29 cellular contexts compared by ENCODE assay signal in the genomic region with DNA sequence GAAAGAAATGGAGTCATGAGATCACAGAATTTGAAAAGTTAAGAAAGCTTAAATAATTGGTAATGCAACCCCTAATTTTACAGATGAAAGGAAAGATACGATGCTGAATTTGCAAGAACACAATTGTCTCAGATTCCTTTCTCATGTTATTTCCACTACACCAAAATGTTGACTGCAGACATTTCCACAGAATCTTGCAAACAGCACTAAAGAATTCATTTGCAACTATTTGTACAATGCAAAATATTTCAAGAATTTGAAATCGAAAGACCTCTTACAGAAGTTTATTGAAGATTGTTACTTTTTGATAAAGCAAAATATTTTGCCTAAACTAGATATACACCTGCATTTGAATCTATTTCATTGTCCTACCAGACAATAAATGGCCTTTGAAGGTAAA.
A peak's percentile ranks its signal among the peaks of the same experiment; 100 is the strongest.
DNase-seq lines count a peak whose midpoint lies in the region; ATAC-seq and TF ChIP-seq lines count a peak whose summit lies in the region.
"Had no signal": no experiment of that assay in that cellular context is flagged by ENCODE, and none has a peak within 500 bp of the region (broad histone marks: within the 10 kb centered on the region; RNA-seq: fewer than 3 reads in every experiment).

No MANE protein-coding gene starts in this region.

- H3K27ac Mint-ChIP-seq in CD8-positive, alpha-beta memory T cell: no peak overlapping the region
- H3K27ac Mint-ChIP-seq: activated naive CD4-positive, alpha-beta T cell treated with anti-CD3 and anti-CD28 coated beads, Interleukin-2, amount 50 U/mL, for 24 hours; T-helper 17 cell had no signal

- no peak for ATAC-seq in aorta (ENCODE audit: low FRiP score)
- ATAC-seq: PC-3, T-helper 17 cell had no signal

- POLR2A ChIA-PET in CD8-positive, alpha-beta memory T cell (lab: Charles Lee): no interaction called here

- no peaks in the 10 kb centered on the region for H3K36me3 Mint-ChIP-seq in CD8-positive, alpha-beta memory T cell
- H3K36me3 Mint-ChIP-seq: activated naive CD4-positive, alpha-beta T cell treated with anti-CD3 and anti-CD28 coated beads, Interleukin-2, amount 50 U/mL, for 24 hours; naive B cell had no signal

- H3K9ac ChIP-seq in adipocyte (ENCODE audit: low read length): peak overlapping the region; percentile 63

- CTCF ChIA-PET in CD8-positive, alpha-beta memory T cell (lab: Charles Lee): interaction anchor here (1.5 kb wide), 1 partner anchor 15 kb away, joined by 4 read pairs; no protein-coding TSS in a partner anchor

- no peaks in the 10 kb centered on the region for H3K36me3 ChIP-seq in adipocyte (ENCODE audit: control insufficient read depth, insufficient read depth, low read length, severe bottlenecking)
- no peaks in the 10 kb centered on the region for H3K36me3 ChIP-seq in thyroid gland
- H3K36me3 ChIP-seq in CD8-positive, alpha-beta memory T cell (ENCODE audit: insufficient read depth, low read length): no peaks in the 10 kb centered on the region
- no peaks in the 10 kb centered on the region for H3K36me3 ChIP-seq in aorta (ENCODE audit: control insufficient read depth in 1 of 2, insufficient read depth in 2 of 2, low read length in 1 of 2)
- H3K36me3 ChIP-seq: cardiac muscle cell, left ventricle myocardium inferior, neutrophil, prostate gland, transverse colon had no signal

- no peak for TF ChIP-seq POLR2A in thyroid gland (IDR thresholded peaks at IDR 0.05)

- H3K4me3 ChIP-seq in adipocyte (ENCODE audit: low read length) (no peak overlapping the region), fibroblast of the aortic adventitia (ENCODE audit: low read depth, low read length) (no peak overlapping the region), thyroid gland (replicated peaks in 1 of 3) (no peak overlapping the region), aorta (ENCODE audit: low read length in 2 of 2) (no peak overlapping the region)
- no peak overlapping the region for H3K4me3 ChIP-seq in CD8-positive, alpha-beta memory T cell (ENCODE audit: low read length)
- H3K4me3 ChIP-seq: cardiac muscle cell, coronary artery, left ventricle myocardium inferior, prostate gland, transverse colon had no signal

- H3K4me3 Mint-ChIP-seq in CD8-positive, alpha-beta memory T cell: no peak overlapping the region
- H3K4me3 Mint-ChIP-seq: activated naive CD4-positive, alpha-beta T cell treated with anti-CD3 and anti-CD28 coated beads, Interleukin-2, amount 50 U/mL, for 24 hours; naive B cell; T-helper 17 cell had no signal

- H3K9me3 Mint-ChIP-seq in CD8-positive, alpha-beta memory T cell: no peaks in the 10 kb centered on the region
- H3K9me3 Mint-ChIP-seq: activated naive CD4-positive, alpha-beta T cell treated with anti-CD3 and anti-CD28 coated beads, Interleukin-2, amount 50 U/mL, for 24 hours; naive B cell had no signal

- TF ChIP-seq CTCF in fibroblast of the aortic adventitia (IDR thresholded peaks at IDR 0.05; ENCODE audit: insufficient read depth, low read length) (no peak), thyroid gland (IDR thresholded peaks at IDR 0.05) (no peak)

- H3K4me1 Mint-ChIP-seq in CD8-positive, alpha-beta memory T cell: no peaks in the 10 kb centered on the region
- H3K4me1 Mint-ChIP-seq: activated naive CD4-positive, alpha-beta T cell treated with anti-CD3 and anti-CD28 coated beads, Interleukin-2, amount 50 U/mL, for 24 hours; naive B cell; T-helper 17 cell had no signal

- DNase-seq in GM03348 (ENCODE audit: low spot score) (peak; percentile 20), adipocyte (ENCODE audit: low read depth) (peak; percentile 24), fibroblast of the aortic adventitia (ENCODE audit: low read depth) (peak; percentile 42), thyroid gland (no peak), UCSD-AML1 (lab: John Stamatoyannopoulos, UW; ENCODE audit: unreplicated experiment) (no peak), aorta (no peak)
- DNase-seq in CD8-positive, alpha-beta memory T cell: no peak
- DNase-seq: amygdala; DMS79 treated with DMSO at 0.1 percent for 48 hours; effector memory CD4-positive, alpha-beta T cell; foreskin fibroblast; islet precursor cell; KBM-7; left ventricle myocardium inferior; naive B cell; NCI-H1105 treated with DMSO at 0.1 percent for 48 hours; NCI-H1930; NCI-H2171 treated with DMSO at 0.1 percent for 48 hours; NCI-H526; PC-3; stimulated activated CD4-positive, alpha-beta T cell treated with anti-CD3 and anti-CD28 coated beads, Interleukin-4, amount 100 ng/mL, for 4 hours; T-helper 17 cell; transverse colon had no signal

- WGBS in thyroid gland, 2 donors: 70 to 75% methylated on average over 2 of the region's 2 CpGs
- 24 to 32% methylated on average over 2 of the region's 2 CpGs for WGBS in aorta, 2 donors

- H3K27ac ChIP-seq in thyroid gland (peak overlapping the region; percentile 28 to 69 (median 34)), aorta (ENCODE audit: low read depth in 1 of 2, low read length in 2 of 2) (no peak overlapping the region)
- no peak overlapping the region for H3K27ac ChIP-seq in CD8-positive, alpha-beta memory T cell (ENCODE audit: low read depth, low read length)
- H3K27ac ChIP-seq: C4-2B, cardiac muscle cell, coronary artery, left ventricle myocardium inferior, neutrophil, prostate gland had no signal

- peaks cover 4 to 9% of the 10 kb centered on the region in 2 donors for H3K27me3 Mint-ChIP-seq in CD8-positive, alpha-beta memory T cell
- H3K27me3 Mint-ChIP-seq: activated naive CD4-positive, alpha-beta T cell treated with anti-CD3 and anti-CD28 coated beads, Interleukin-2, amount 50 U/mL, for 24 hours had no signal

- H3K27me3 ChIP-seq in adipocyte (replicated peaks; ENCODE audit: control insufficient read depth, insufficient read depth, low read length): no peaks in the 10 kb centered on the region
- H3K27me3 ChIP-seq in thyroid gland: no peaks in the 10 kb centered on the region
- no peaks in the 10 kb centered on the region for H3K27me3 ChIP-seq in CD8-positive, alpha-beta memory T cell (ENCODE audit: insufficient read depth, low read length, poor library complexity, severe bottlenecking)
- no peaks in the 10 kb centered on the region for H3K27me3 ChIP-seq in aorta (ENCODE audit: control insufficient read depth in 1 of 2, insufficient read depth in 2 of 2, low read length in 1 of 2)
- H3K27me3 ChIP-seq: cardiac muscle cell, neutrophil, transverse colon had no signal

- H3K9me3 ChIP-seq in adipocyte (ENCODE audit: control insufficient read depth, low read length): no peaks in the 10 kb centered on the region
- no peaks in the 10 kb centered on the region for H3K9me3 ChIP-seq in thyroid gland
- H3K9me3 ChIP-seq in CD8-positive, alpha-beta memory T cell (ENCODE audit: low read length): no peaks in the 10 kb centered on the region
- no peaks in the 10 kb centered on the region for H3K9me3 ChIP-seq in aorta (ENCODE audit: control insufficient read depth, low read length)
- H3K9me3 ChIP-seq: left ventricle myocardium inferior, neutrophil, prostate gland, transverse colon had no signal

- intact Hi-C loops in thyroid gland (cut with DNase I) (no loop called here), aorta (cut with DNase I) (no loop called here)

- H3K4me1 ChIP-seq in adipocyte (ENCODE audit: control insufficient read depth, insufficient read depth, low read length) (peaks cover 24% of the 10 kb centered on the region), thyroid gland (peaks cover 14 to 28% of the 10 kb centered on the region in 2 donors), aorta (ENCODE audit: control insufficient read depth in 1 of 2, insufficient read depth in 2 of 2, low read length in 2 of 2) (no peaks in the 10 kb centered on the region)
- no peaks in the 10 kb centered on the region for H3K4me1 ChIP-seq in CD8-positive, alpha-beta memory T cell (ENCODE audit: insufficient read depth, low read length)
- H3K4me1 ChIP-seq: prostate gland had no signal

Comparison
In these comparisons a context has a peak if more than half of its experiments do, and no peak if none do; other contexts are left out.
1. DNase-seq: peak in GM03348 (single experiment), adipocyte (single experiment) and fibroblast of the aortic adventitia (single experiment); none in thyroid gland (0 of 2), CD8-positive, alpha-beta memory T cell (0 of 5), UCSD-AML1 (single experiment) and aorta (0 of 2).
2. H3K27ac ChIP-seq: peak in thyroid gland (3 of 3); none in CD8-positive, alpha-beta memory T cell (single experiment) and aorta (0 of 2).